33 cellular contexts compared by ENCODE assay signal in the genomic region with DNA sequence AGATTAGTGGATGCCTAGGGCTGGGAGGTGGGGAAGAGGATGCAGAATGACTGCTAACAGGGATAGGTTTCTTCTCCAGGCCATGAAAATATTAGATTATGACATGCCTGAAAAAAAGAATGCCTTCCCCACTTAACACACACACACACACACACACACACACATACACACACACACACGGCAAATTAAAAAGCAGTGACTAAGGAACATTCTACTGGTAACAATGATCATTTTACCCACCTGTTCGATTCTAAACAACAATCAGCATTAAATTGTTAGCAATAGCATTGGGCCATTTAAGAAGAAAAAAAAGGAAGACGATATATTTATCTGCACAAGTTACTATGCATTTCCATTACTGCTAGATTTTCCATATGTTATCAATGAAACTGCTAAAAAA.
"Had no signal": no experiment of that assay in that cellular context is flagged by ENCODE, and none has a peak within 500 bp of the region (broad histone marks: within the 10 kb centered on the region; RNA-seq: fewer than 3 reads in every experiment).

No MANE protein-coding gene starts in this region.

- H3K4me1 ChIP-seq: adrenal gland, ascending aorta, body of pancreas, breast epithelium had no signal

- H3K27ac ChIP-seq: adrenal gland, ascending aorta, body of pancreas, brain microvascular endothelial cell, breast epithelium, cardiac muscle cell had no signal

- FAIRE-seq: astrocyte, bronchial epithelial cell, colon had no signal

- H3K4me3 ChIP-seq: adrenal gland, ascending aorta, body of pancreas, breast epithelium, cardiac muscle cell had no signal

- H3K27me3 ChIP-seq: adrenal gland, ascending aorta, body of pancreas, brain microvascular endothelial cell, breast epithelium, cardiac muscle cell had no signal

- DNase-seq: activated effector memory CD4-positive, alpha-beta T cell treated with anti-CD3 and anti-CD28 coated beads, Interleukin-2, amount 50 U/mL, for 16 hours; activated effector memory CD4-positive, alpha-beta T cell treated with Interleukin-2 at 50 U/mL for 16 hours; activated gamma-delta T cell; activated gamma-delta T cell treated with Interleukin-2 at 50 U/mL for 16 hours; activated naive CD4-positive, alpha-beta T cell; activated naive CD4-positive, alpha-beta T cell treated with anti-CD3 and anti-CD28 coated beads for 36 hours; activated naive CD4-positive, alpha-beta T cell treated with anti-CD3 and anti-CD28 coated beads, Interleukin-2, amount 10 ng/mL, durations not matched to agents 7 days and 5 days; activated naive CD4-positive, alpha-beta T cell treated with anti-CD3 and anti-CD28 coated beads, Interleukin-2, amount 50 U/mL, for 16 hours; activated naive CD4-positive, alpha-beta T cell treated with Interleukin-2 at 50 U/mL for 16 hours; activated naive CD8-positive, alpha-beta T cell treated with anti-CD3 and anti-CD28 coated beads for 36 hours; activated naive CD8-positive, alpha-beta T cell treated with anti-CD3 and anti-CD28 coated beads, Interleukin-2, amount 10 ng/mL, durations not matched to agents 7 days and 5 days; activated naive CD8-positive, alpha-beta T cell treated with anti-CD3 and anti-CD28 coated beads, Interleukin-2, amount 50 U/mL, for 24 hours; activated T-cell treated with anti-CD3 and anti-CD28 coated beads, Interleukin-2, amount 50 U/mL, for 4 hours; activated T-cell treated with anti-CD3 and anti-CD28 coated beads, Interleukin-2, amount 50 U/mL, for 48 hours; activated T-cell treated with anti-CD3 and anti-CD28 coated beads, Interleukin-2, amount 50 U/mL, for 72 hours; adrenal gland; amniotic stem cell; amygdala; anterior cingulate cortex; aorta; body of pancreas; brain microvascular endothelial cell; caudate nucleus; central memory CD4-positive, alpha-beta T cell; cerebellar nuclear complex had no signal

- ATAC-seq: activated naive CD4-positive, alpha-beta T cell treated with anti-CD3 and anti-CD28 coated beads, Interleukin-2, amount 50 U/mL, for 72 hours; activated naive CD8-positive, alpha-beta T cell treated with anti-CD3 and anti-CD28 coated beads, Interleukin-2, amount 50 U/mL, for 24 hours; activated T-cell treated with anti-CD3 and anti-CD28 coated beads, Interleukin-2, amount 50 U/mL, for 4 hours; activated T-cell treated with anti-CD3 and anti-CD28 coated beads, Interleukin-2, amount 50 U/mL, for 72 hours; activated T-helper 17 cell treated with anti-CD3 and anti-CD28 coated beads, Interleukin-2, amount 50 U/mL, for 72 hours; body of pancreas had no signal

- H3K36me3 ChIP-seq: adrenal gland, ascending aorta, brain microvascular endothelial cell, breast epithelium, cardiac muscle cell had no signal

- H3K9me3 ChIP-seq: adrenal gland, ascending aorta, body of pancreas, breast epithelium had no signal
